21 cellular contexts compared by ENCODE assay signal in genomic region chr6:113291751-113292445, GRCh38.
DNase-seq lines count a peak whose midpoint lies in the region; ATAC-seq, FAIRE-seq and TF ChIP-seq lines count a peak whose summit lies in the region.
"Had no signal": no experiment of that assay in that cellular context is flagged by ENCODE, and none has a peak within 500 bp of the region (broad histone marks: within the 10 kb centered on the region; RNA-seq: fewer than 3 reads in every experiment).

No MANE protein-coding gene starts in this region.

- H3K4me3 ChIP-seq in KMS-11 (IDR thresholded peaks at IDR 0.05; ENCODE audit: insufficient read depth, low read depth, low read length) (no peak overlapping the region), SK-N-SH (ENCODE audit: low read depth in 2 of 2, low read length in 1 of 2) (no peak overlapping the region)
- H3K4me3 ChIP-seq: GM12878, pancreas, skin epidermis, tibial artery had no signal

- no peak for TF ChIP-seq RAD21 in SK-N-SH (IDR thresholded peaks at IDR 0.05; ENCODE audit: low read length)

- TF ChIP-seq EP300 in SK-N-SH (IDR thresholded peaks at IDR 0.05; ENCODE audit: borderline replicate concordance in 1 of 2, low read depth in 1 of 2, low read length in 1 of 2) = no peak

- H4K20me1 ChIP-seq in KMS-11 (ENCODE audit: insufficient read depth) (no peaks in the 10 kb centered on the region), SK-N-SH (ENCODE audit: insufficient read depth) (no peaks in the 10 kb centered on the region)

- peaks cover 42% of the 10 kb centered on the region for H3K4me1 Mint-ChIP-seq in brain

- H3K79me2 ChIP-seq in KMS-11 (ENCODE audit: insufficient read depth, low read depth) (no peaks in the 10 kb centered on the region), SK-N-SH (ENCODE audit: insufficient read depth) (no peaks in the 10 kb centered on the region)

- H3K4me2 ChIP-seq in KMS-11 (peak overlapping the region; percentile 66; the same call in 1 of the 2 replicates), SK-N-SH (no peak overlapping the region)

- TF ChIP-seq CTCF in KMS-11 (conservative IDR thresholded peaks at IDR 0.05; ENCODE audit: low read depth, low read length) = no peak
- no peak for TF ChIP-seq CTCF in brain (conservative IDR thresholded peaks at IDR 0.05)
- TF ChIP-seq CTCF in SK-N-SH (IDR thresholded peaks at IDR 0.05) = no peak

- POLR2A ChIA-PET in SK-N-SH (lab: Yijun Ruan, JAX) = no interaction called here

- no peak for FAIRE-seq in GM19239 (lab: Jason Lieb, UNC)
- FAIRE-seq: GM12878 had no signal

- H3K36me3 Mint-ChIP-seq in brain = peaks cover 4% of the 10 kb centered on the region

- DNase-seq in head of caudate nucleus (peak in 41 of 42 donors; percentile 2 to 67 (median 36)), posterior cingulate gyrus (peak in 7 of 10 donors; percentile 10 to 73 (median 37)), GM19239 (ENCODE audit: insufficient read length, low spot score) (no peak), SKM-1 treated with dmso at 0.1 percent for 144 hours (lab: John Stamatoyannopoulos, UW; ENCODE audit: unreplicated experiment) (no peak), SK-N-SH (no peak)
- DNase-seq: activated CD4-positive, alpha-beta T cell treated with anti-CD3 and anti-CD28 coated beads for 4 hours; activated effector memory CD4-positive, alpha-beta T cell treated with anti-CD3 and anti-CD28 coated beads, Interleukin-2, amount 50 U/mL, for 16 hours; erythroblast; GDM1; left colon; NCI-H2081 treated with DMSO at 0.1 percent for 48 hours; NCI-H69; pancreas; tibial artery had no signal

- 83% methylated on average over 4 of the region's 4 CpGs for WGBS in SK-N-SH (ENCODE audit: low lambda C conversion rate)

- H2AFZ ChIP-seq in KMS-11 (ENCODE audit: low read depth) (no peak overlapping the region), SK-N-SH (ENCODE audit: low read depth) (no peak overlapping the region)

- H3K4me3 Mint-ChIP-seq in brain = peak overlapping the region in 3 of 5 experiments; percentile 25 to 56 (median 36)
- H3K4me3 Mint-ChIP-seq: dendritic cell treated with granulocyte-macrophage colony-stimulating factor and Interleukin-4, amounts not matched to agents 40 ng/mL and 50 ng/mL, for 4 days; IgD-negative memory B cell had no signal

- peak overlapping the region in 4 of 5 experiments; percentile 26 to 86 (median 66) for H3K27ac Mint-ChIP-seq in brain
- H3K27ac Mint-ChIP-seq: dendritic cell treated with granulocyte-macrophage colony-stimulating factor and Interleukin-4, amounts not matched to agents 40 ng/mL and 50 ng/mL, for 4 days; IgD-negative memory B cell had no signal

- H3K9me2 ChIP-seq in SK-N-SH = no peaks in the 10 kb centered on the region

- intact Hi-C loops in head of caudate nucleus (cut with DNase I) (no loop called here), posterior cingulate gyrus (cut with DNase I) (loop anchor here (10.0 kb wide), 1 partner anchor 563 kb away; the partner anchor contains the start of gene MARCKS)

- CTCF ChIA-PET in SK-N-SH (lab: Yijun Ruan, JAX) = interaction anchor here (1.1 kb wide), 1 partner anchor 15 kb away, joined by 4 read pairs; no protein-coding TSS in a partner anchor

- no peak for ATAC-seq in esophagus mucosa
- ATAC-seq: GM12878, left colon, pancreas had no signal

- peaks cover 8% of the 10 kb centered on the region for H3F3A ChIP-seq in SK-N-SH (replicated peaks; ENCODE audit: insufficient read depth)

- H3K36me3 ChIP-seq in KMS-11 (ENCODE audit: insufficient read depth) (no peaks in the 10 kb centered on the region), SK-N-SH (replicated peaks in 1 of 2; ENCODE audit: control insufficient read depth in 1 of 2, insufficient read depth in 2 of 2, low read length in 1 of 2) (no peaks in the 10 kb centered on the region)
- H3K36me3 ChIP-seq: pancreas, tibial artery had no signal

- peaks cover 0 to 28% (median 7%) of the 10 kb centered on the region in 5 experiments for H3K9me3 Mint-ChIP-seq in brain

- peaks cover 6% of the 10 kb centered on the region for H3K27me3 Mint-ChIP-seq in brain
- H3K27me3 Mint-ChIP-seq: dendritic cell treated with granulocyte-macrophage colony-stimulating factor and Interleukin-4, amounts not matched to agents 40 ng/mL and 50 ng/mL, for 4 days had no signal

- H3K9ac ChIP-seq in KMS-11 (no peak overlapping the region), SK-N-SH (no peak overlapping the region)

- no peak overlapping the region for H3K27ac ChIP-seq in KMS-11
- no peak overlapping the region for H3K27ac ChIP-seq in SK-N-SH (ENCODE audit: low read depth in 2 of 2, low read length in 1 of 2)
- H3K27ac ChIP-seq: pancreas, tibial artery had no signal

- no peaks in the 10 kb centered on the region for H3K9me3 ChIP-seq in SK-N-SH
- H3K9me3 ChIP-seq: pancreas, tibial artery had no signal

- H3K27me3 ChIP-seq in KMS-11 (ENCODE audit: insufficient read depth, low read depth) (no peaks in the 10 kb centered on the region), SK-N-SH (ENCODE audit: insufficient read depth) (no peaks in the 10 kb centered on the region)
- H3K27me3 ChIP-seq: pancreas, tibial artery had no signal

- H3K4me1 ChIP-seq in KMS-11 (ENCODE audit: low read depth, poor library complexity, severe bottlenecking) (peaks cover 59% of the 10 kb centered on the region), SK-N-SH (ENCODE audit: control insufficient read depth in 1 of 2, insufficient read depth in 2 of 2, low read depth in 1 of 2, low read length in 1 of 2) (no peaks in the 10 kb centered on the region; a peak in 1 of 4 replicates)
- H3K4me1 ChIP-seq: pancreas, tibial artery had no signal

TF ChIP-seq in SK-N-SH, 30 proteins besides CTCF, POLR2A, EP300 and RAD21:
- TF ChIP-seq POLR2AphosphoS5 (IDR thresholded peaks at IDR 0.05; ENCODE audit: low read depth, low read length) (no peak), GATA2 (CRISPR knock-in tag; IDR thresholded peaks at IDR 0.05) (no peak), EZH2phosphoT487 (IDR thresholded peaks at IDR 0.05; ENCODE audit: borderline replicate concordance, low read depth) (no peak)
- TF ChIP-seq, protein P1, sequence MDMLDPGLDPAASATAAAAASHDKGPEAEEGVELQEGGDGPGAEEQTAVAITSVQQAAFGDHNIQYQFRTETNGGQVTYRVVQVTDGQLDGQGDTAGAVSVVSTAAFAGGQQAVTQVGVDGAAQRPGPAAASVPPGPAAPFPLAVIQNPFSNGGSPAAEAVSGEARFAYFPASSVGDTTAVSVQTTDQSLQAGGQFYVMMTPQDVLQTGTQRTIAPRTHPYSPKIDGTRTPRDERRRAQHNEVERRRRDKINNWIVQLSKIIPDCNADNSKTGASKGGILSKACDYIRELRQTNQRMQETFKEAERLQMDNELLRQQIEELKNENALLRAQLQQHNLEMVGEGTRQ (IDR thresholded peaks at IDR 0.05; ENCODE audit: borderline replicate concordance, low read depth, low read length) = no peak

Comparison
In these comparisons a context has a peak if more than half of its experiments do, and no peak if none do; other contexts are left out.
1. DNase-seq: peak in head of caudate nucleus (41 of 42) and posterior cingulate gyrus (7 of 10); none in GM19239 (single experiment), SKM-1 treated with dmso at 0.1 percent for 144 hours (single experiment) and SK-N-SH (single experiment).